Comparison of ENCODE assay signal across 10 cellular contexts in the genomic region with DNA sequence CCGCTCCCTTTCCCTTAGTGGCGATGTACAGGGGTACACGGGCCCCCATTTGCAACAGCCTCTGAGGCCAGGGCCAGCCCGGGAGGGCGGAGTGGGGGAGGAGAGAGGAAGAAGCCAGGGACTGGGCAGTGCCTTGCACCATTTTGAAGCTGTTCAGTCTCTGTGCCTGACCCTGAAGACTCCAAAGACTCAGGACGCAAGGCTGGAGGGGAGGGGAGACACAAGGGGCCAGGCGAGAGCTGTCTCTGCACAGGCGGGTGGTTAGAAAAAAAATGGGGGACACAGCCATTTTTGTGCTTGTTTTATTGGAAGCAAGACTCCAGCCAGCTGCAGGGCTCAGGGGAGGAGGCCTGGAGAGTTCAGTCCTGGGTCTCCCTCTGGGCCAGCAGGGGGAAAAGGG. TPM values are rescaled to one million over a fixed set of nuclear protein-coding genes. Genes with fewer than 3 reads are reported as not detected.
DNase-seq lines count a peak whose midpoint lies in the region; ATAC-seq, FAIRE-seq and TF ChIP-seq lines count a peak whose summit lies in the region.
"Had no signal": no experiment of that assay in that cellular context is flagged by ENCODE, and none has a peak within 500 bp of the region (broad histone marks: within the 10 kb centered on the region; RNA-seq: fewer than 3 reads in every experiment).

No MANE protein-coding gene starts in this region.

- DNase-seq in CD4-positive, alpha-beta T cell, result no peak
- DNase-seq in MG63, result no peak
- no peak for DNase-seq in central memory CD8-positive, alpha-beta T cell (ENCODE audit: low spot score in 2 of 2)
- DNase-seq in NCI-H510A treated with DMSO at 0.1 percent for 48 hours (lab: John Stamatoyannopoulos, UW), result no peak
- no peak for DNase-seq in RCC 7860 (ENCODE audit: low spot score)
- no peak for DNase-seq in middle frontal gyrus (ENCODE audit: extremely low spot score, low spot score)
- DNase-seq: GF-D8 had no signal

- H3K4me3 ChIP-seq in MG63 (peak overlapping the region; percentile 53), muscle layer of colon (ENCODE audit: low read depth in 1 of 2, low read length in 2 of 2) (no peak overlapping the region)

- H3K27ac Mint-ChIP-seq in CD4-positive, alpha-beta T cell, result no peak overlapping the region
- H3K27ac Mint-ChIP-seq in central memory CD8-positive, alpha-beta T cell (ENCODE audit: low read depth), result no peak overlapping the region

- no peak for ATAC-seq in CD4-positive, alpha-beta T cell (ENCODE audit: poor library complexity)
- no peak for ATAC-seq in central memory CD8-positive, alpha-beta T cell (replicated peaks; ENCODE audit: extremely low read depth, poor library complexity, severe bottlenecking)
- no peak for ATAC-seq in HG02885 (IDR thresholded peaks at IDR 0.05; ENCODE audit: poor library complexity, unreplicated experiment)

- intact Hi-C loops in CD4-positive, alpha-beta T cell (cut with DNase I, micrococcal nuclease), result loop anchor here (2.0 to 10.0 kb wide), 3 partner anchors 14 to 580 kb away; no protein-coding TSS in a partner anchor

- no peaks in the 10 kb centered on the region for H3K9me3 ChIP-seq in CD4-positive, alpha-beta T cell (ENCODE audit: control insufficient read depth, low read length)
- H3K9me3 ChIP-seq in MG63 (no peaks in the 10 kb centered on the region), muscle layer of colon (ENCODE audit: low read length) (no peaks in the 10 kb centered on the region)

- H3K36me3 ChIP-seq in MG63, result no peaks in the 10 kb centered on the region; the same call in 1 of the 2 replicates
- H3K36me3 ChIP-seq in muscle layer of colon (ENCODE audit: insufficient read depth, low read length), result no peaks in the 10 kb centered on the region

- TF ChIP-seq CTCF in CD4-positive, alpha-beta T cell (IDR thresholded peaks at IDR 0.05), result no peak

- CTCF ChIA-PET in CD4-positive, alpha-beta T cell (lab: Charles Lee), result interaction anchor here (0.8 to 1.0 kb wide), 2 partner anchors 33 to 581 kb away, joined by 3 read pairs; no protein-coding TSS in a partner anchor

- peaks cover 26% of the 10 kb centered on the region for H3K4me1 Mint-ChIP-seq in CD4-positive, alpha-beta T cell (ENCODE audit: low read depth)
- H3K4me1 Mint-ChIP-seq in central memory CD8-positive, alpha-beta T cell, result peaks cover 12% of the 10 kb centered on the region

- peaks cover 21% of the 10 kb centered on the region for H3K4me1 ChIP-seq in muscle layer of colon (ENCODE audit: insufficient read depth, low read length)

- no peaks in the 10 kb centered on the region for H3K36me3 Mint-ChIP-seq in CD4-positive, alpha-beta T cell (ENCODE audit: low read depth)
- peaks cover 2% of the 10 kb centered on the region for H3K36me3 Mint-ChIP-seq in central memory CD8-positive, alpha-beta T cell (ENCODE audit: insufficient read depth)

- H3K27me3 Mint-ChIP-seq in CD4-positive, alpha-beta T cell, result peaks cover 27% of the 10 kb centered on the region
- H3K27me3 Mint-ChIP-seq in central memory CD8-positive, alpha-beta T cell, result peaks cover 29% of the 10 kb centered on the region

- H3K27me3 ChIP-seq in CD4-positive, alpha-beta T cell (ENCODE audit: control insufficient read depth, insufficient read depth, low read length), result peaks cover 33% of the 10 kb centered on the region
- no peaks in the 10 kb centered on the region for H3K27me3 ChIP-seq in MG63
- H3K27me3 ChIP-seq in muscle layer of colon (ENCODE audit: control insufficient read depth in 1 of 2, insufficient read depth in 2 of 2, low read length in 2 of 2), result peaks cover 28 to 51% of the 10 kb centered on the region in 2 donors

- H3K4me3 Mint-ChIP-seq in CD4-positive, alpha-beta T cell, result peak overlapping the region; percentile 20
- H3K4me3 Mint-ChIP-seq in central memory CD8-positive, alpha-beta T cell, result peak overlapping the region; percentile 44

- H3K9me3 Mint-ChIP-seq in CD4-positive, alpha-beta T cell, result no peaks in the 10 kb centered on the region
- H3K9me3 Mint-ChIP-seq in central memory CD8-positive, alpha-beta T cell, result no peaks in the 10 kb centered on the region

- no peak for FAIRE-seq in RCC 7860 (lab: Jason Lieb, UNC)

- H3K9ac ChIP-seq in muscle layer of colon (ENCODE audit: low read length), result no peak overlapping the region

- POLR2A ChIA-PET in CD4-positive, alpha-beta T cell (lab: Charles Lee), result no interaction called here

- H3K27ac ChIP-seq in CD4-positive, alpha-beta T cell (ENCODE audit: low read depth, low read length), result no peak overlapping the region
- peak overlapping the region; percentile 10 for H3K27ac ChIP-seq in muscle layer of colon (ENCODE audit: low read depth, low read length)
- H3K27ac ChIP-seq: epithelial cell of prostate had no signal

RNA-seq across cellular contexts. Expression of gene RPP25, which starts 1.6 kb away (rescaled TPM):
- total RNA-seq in CD4-positive, alpha-beta T cell, result under 1 TPM; 0.14 to 0.45 TPM
- total RNA-seq in MG63 (2014; rRNA removed; shearing (Covaris generic); ENCODE audit: low replicate concordance), result 9.7 and 19.0 TPM in 2 replicates

RNA-seq across cellular contexts. Expression of gene COX5A, which starts 17.1 kb away (rescaled TPM):
- total RNA-seq in CD4-positive, alpha-beta T cell, result 10 to 100 TPM; 40.7 to 44.2 TPM
- total RNA-seq in MG63 (2014; rRNA removed; shearing (Covaris generic); ENCODE audit: low replicate concordance), result 343 and 426 TPM in 2 replicates

RNA-seq across cellular contexts. Expression of gene SCAMP5, which starts 40.3 kb away (rescaled TPM):
- 1 to 10 TPM; 5.7 to 6.4 TPM for total RNA-seq in CD4-positive, alpha-beta T cell
- 0.20 and 3.4 TPM in 2 replicates for total RNA-seq in MG63 (2014; rRNA removed; shearing (Covaris generic); ENCODE audit: low replicate concordance)

RNA-seq across cellular contexts. Expression of gene FAM219B, which starts 48.4 kb away (rescaled TPM):
- total RNA-seq in CD4-positive, alpha-beta T cell, result 10 to 100 TPM; 21.5 to 26.8 TPM
- 22.6 and 65.2 TPM in 2 replicates for total RNA-seq in MG63 (2014; rRNA removed; shearing (Covaris generic); ENCODE audit: low replicate concordance)
